ENCODE assay signal across 1 cellular context in the genomic region with DNA sequence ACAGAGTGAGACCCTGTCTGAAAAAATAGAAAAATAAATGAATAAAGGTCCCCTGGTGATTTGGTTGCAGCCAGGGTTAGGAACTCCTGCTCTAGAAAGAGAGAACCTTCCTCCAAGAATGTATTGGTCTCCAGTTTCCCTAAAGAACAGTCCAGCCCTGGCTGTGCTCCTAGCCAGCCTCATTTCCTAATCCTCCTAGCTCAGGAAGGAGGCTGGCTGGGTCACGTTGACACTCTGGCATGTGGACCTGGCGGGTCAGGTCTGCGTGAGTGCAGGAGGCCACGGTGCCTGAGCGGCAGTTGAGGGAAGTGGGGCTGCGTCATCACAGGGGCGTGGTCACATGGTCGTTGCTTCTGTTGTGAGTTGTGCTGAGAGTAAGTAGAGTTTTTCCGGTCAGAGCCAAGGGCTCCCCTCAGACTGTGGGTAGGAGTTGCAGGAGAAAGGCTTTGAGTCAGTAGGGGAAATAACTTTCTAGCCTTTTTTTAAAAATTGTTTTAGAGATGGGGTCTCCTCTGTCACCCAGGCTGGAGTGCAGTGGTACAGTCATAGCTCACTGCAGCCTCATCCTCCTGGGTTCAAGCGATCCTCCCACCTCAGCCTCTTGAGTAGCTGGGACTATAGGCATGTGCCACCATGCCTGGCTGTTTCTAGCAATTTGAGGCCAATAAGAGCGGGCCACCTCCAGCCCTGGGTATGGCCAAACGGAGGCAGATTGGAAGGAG.
TF ChIP-seq lines count a peak whose summit lies in the region.

No MANE protein-coding gene starts in this region.

TF ChIP-seq in HEK293, 187 proteins besides CTCF, POLR2A, EP300 and RAD21:
- TF ChIP-seq, protein P1, sequence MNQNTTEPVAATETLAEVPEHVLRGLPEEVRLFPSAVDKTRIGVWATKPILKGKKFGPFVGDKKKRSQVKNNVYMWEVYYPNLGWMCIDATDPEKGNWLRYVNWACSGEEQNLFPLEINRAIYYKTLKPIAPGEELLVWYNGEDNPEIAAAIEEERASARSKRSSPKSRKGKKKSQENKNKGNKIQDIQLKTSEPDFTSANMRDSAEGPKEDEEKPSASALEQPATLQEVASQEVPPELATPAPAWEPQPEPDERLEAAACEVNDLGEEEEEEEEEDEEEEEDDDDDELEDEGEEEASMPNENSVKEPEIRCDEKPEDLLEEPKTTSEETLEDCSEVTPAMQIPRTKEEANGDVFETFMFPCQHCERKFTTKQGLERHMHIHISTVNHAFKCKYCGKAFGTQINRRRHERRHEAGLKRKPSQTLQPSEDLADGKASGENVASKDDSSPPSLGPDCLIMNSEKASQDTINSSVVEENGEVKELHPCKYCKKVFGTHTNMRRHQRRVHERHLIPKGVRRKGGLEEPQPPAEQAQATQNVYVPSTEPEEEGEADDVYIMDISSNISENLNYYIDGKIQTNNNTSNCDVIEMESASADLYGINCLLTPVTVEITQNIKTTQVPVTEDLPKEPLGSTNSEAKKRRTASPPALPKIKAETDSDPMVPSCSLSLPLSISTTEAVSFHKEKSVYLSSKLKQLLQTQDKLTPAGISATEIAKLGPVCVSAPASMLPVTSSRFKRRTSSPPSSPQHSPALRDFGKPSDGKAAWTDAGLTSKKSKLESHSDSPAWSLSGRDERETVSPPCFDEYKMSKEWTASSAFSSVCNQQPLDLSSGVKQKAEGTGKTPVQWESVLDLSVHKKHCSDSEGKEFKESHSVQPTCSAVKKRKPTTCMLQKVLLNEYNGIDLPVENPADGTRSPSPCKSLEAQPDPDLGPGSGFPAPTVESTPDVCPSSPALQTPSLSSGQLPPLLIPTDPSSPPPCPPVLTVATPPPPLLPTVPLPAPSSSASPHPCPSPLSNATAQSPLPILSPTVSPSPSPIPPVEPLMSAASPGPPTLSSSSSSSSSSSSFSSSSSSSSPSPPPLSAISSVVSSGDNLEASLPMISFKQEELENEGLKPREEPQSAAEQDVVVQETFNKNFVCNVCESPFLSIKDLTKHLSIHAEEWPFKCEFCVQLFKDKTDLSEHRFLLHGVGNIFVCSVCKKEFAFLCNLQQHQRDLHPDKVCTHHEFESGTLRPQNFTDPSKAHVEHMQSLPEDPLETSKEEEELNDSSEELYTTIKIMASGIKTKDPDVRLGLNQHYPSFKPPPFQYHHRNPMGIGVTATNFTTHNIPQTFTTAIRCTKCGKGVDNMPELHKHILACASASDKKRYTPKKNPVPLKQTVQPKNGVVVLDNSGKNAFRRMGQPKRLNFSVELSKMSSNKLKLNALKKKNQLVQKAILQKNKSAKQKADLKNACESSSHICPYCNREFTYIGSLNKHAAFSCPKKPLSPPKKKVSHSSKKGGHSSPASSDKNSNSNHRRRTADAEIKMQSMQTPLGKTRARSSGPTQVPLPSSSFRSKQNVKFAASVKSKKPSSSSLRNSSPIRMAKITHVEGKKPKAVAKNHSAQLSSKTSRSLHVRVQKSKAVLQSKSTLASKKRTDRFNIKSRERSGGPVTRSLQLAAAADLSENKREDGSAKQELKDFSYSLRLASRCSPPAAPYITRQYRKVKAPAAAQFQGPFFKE (tag by site-specific recombination; IDR thresholded peaks at IDR 0.05; ENCODE audit: borderline replicate concordance) = no peak
- no peak for TF ChIP-seq ZNF513 (tag by site-specific recombination; IDR thresholded peaks at IDR 0.05)
- 0 out of 2 replicates have a peak, but pooled peaks have one; percentile 34 for TF ChIP-seq SP7 (tag by site-specific recombination; IDR thresholded peaks at IDR 0.05)
- TF ChIP-seq KLF9 (tag by site-specific recombination; IDR thresholded peaks at IDR 0.05; ENCODE audit: low read depth) = peak; percentile 58
- 0 out of 2 replicates have a peak, but pooled peaks have one; percentile 38 for TF ChIP-seq ZNF600 (tag by site-specific recombination; IDR thresholded peaks at IDR 0.05)
- TF ChIP-seq, protein P2, sequence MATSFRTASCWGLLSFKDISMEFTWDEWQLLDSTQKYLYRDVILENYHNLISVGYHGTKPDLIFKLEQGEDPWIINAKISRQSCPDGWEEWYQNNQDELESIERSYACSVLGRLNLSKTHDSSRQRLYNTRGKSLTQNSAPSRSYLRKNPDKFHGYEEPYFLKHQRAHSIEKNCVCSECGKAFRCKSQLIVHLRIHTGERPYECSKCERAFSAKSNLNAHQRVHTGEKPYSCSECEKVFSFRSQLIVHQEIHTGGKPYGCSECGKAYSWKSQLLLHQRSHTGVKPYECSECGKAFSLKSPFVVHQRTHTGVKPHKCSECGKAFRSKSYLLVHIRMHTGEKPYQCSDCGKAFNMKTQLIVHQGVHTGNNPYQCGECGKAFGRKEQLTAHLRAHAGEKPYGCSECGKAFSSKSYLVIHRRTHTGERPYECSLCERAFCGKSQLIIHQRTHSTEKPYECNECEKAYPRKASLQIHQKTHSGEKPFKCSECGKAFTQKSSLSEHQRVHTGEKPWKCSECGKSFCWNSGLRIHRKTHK (tag by site-specific recombination; IDR thresholded peaks at IDR 0.05) = no peak
